16 cellular contexts compared by ENCODE assay signal in the genomic region with DNA sequence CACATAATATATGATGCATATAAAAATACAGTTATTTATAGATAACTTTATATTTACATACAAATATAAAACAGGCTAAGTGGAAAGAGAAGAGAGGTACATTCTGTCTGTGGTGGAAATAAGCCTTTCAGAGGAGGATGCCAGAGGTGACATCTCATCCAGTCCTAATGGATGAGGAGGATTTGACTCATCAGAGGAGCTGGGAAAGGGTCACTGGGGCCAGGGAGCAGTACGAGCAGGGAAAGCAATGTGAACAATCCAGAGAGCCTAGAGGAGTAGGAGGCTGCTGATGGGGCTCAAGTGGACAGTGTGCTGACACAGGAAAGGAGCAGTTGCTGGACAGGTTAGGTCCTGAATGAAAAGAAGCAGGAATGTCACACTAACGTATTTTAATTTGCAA. TPM values are rescaled to one million over a fixed set of nuclear protein-coding genes. Genes with fewer than 3 reads are reported as not detected.
DNase-seq lines count a peak whose midpoint lies in the region; ATAC-seq and TF ChIP-seq lines count a peak whose summit lies in the region.
"Had no signal": no experiment of that assay in that cellular context is flagged by ENCODE, and none has a peak within 500 bp of the region (broad histone marks: within the 10 kb centered on the region; RNA-seq: fewer than 3 reads in every experiment).

No MANE protein-coding gene starts in this region.

- ATAC-seq in Panc1 (peak; percentile 89), HG03342 (IDR thresholded peaks at IDR 0.05; ENCODE audit: unreplicated experiment) (no peak)
- ATAC-seq: stimulated activated memory B cell treated with anti-CD40 and anti-IgM and Interleukin-4, amounts not matched to agents 10 μg/mL and 1 μg/mL and 100 μg/mL, for 72 hours had no signal

- H3K27ac ChIP-seq in Panc1 (ENCODE audit: low read length) (no peak overlapping the region), mesodermal cell (ENCODE audit: low read depth, low read length, severe bottlenecking) (peak overlapping the region; percentile 44)
- H3K27ac ChIP-seq: neutrophil had no signal

- intact Hi-C loops in Panc1 (cut with micrococcal nuclease; ENCODE audit: unreplicated experiment), result no loop called here

- in situ Hi-C loops in Panc1 (cut with HindIII; ENCODE audit: low pct_unique_long_range_greater_than_20kb, low sequenced_read_pairs), result no loop called here

- H3K4me3 ChIP-seq in BJ (ENCODE audit: low read depth, low read length) (no peak overlapping the region), Panc1 (ENCODE audit: low read depth in 2 of 2, low read length in 2 of 2) (no peak overlapping the region), mesodermal cell (ENCODE audit: extremely low read depth, insufficient read depth, low read length, poor library complexity, severe bottlenecking) (no peak overlapping the region)

- POLR2A ChIA-PET in BJ (lab: Charles Lee) (no interaction called here), Panc1 (lab: Charles Lee) (no interaction called here)

- DNase-seq in BJ (ENCODE audit: low read depth) (peak; percentile 35), Panc1 (ENCODE audit: low read depth, low spot score) (no peak), dermis microvascular lymphatic vessel endothelial cell (ENCODE audit: low read depth in 2 of 2) (peak; percentile 65 to 83), D341Med (ENCODE audit: low spot score) (no peak)
- no peak for DNase-seq in effector CD4-positive, alpha-beta T cell
- no peak for DNase-seq in stimulated activated CD4-positive, alpha-beta T cell treated with anti-CD3 and anti-CD28 coated beads, Interleukin-4, amount 100 ng/mL, for 1 hour
- DNase-seq: activated CD4-positive, alpha-beta T cell treated with anti-CD3 and anti-CD28 coated beads, Interleukin-2, amount 10 ng/mL, durations not matched to agents 24 days and 14 days; activated effector memory CD4-positive, alpha-beta T cell treated with anti-CD3 and anti-CD28 coated beads, Interleukin-2, amount 50 U/mL, for 16 hours; C1 segment of cervical spinal cord; GDM1; glutamatergic neuron; stimulated activated CD4-positive, alpha-beta T cell treated with anti-CD3 and anti-CD28 coated beads, Interleukin-1b, Interleukin-23, amount 100 ng/mL, for 48 hours had no signal

- TF ChIP-seq CTCF in BJ (IDR thresholded peaks at IDR 0.05; ENCODE audit: insufficient read depth, low read depth, low read length) (no peak), Panc1 (IDR thresholded peaks at IDR 0.05) (no peak)

- H3K9me3 ChIP-seq in Panc1 (ENCODE audit: control insufficient read depth, insufficient read depth, low read depth, low read length) (no peaks in the 10 kb centered on the region), mesodermal cell (ENCODE audit: control insufficient read depth, low read length) (no peaks in the 10 kb centered on the region)
- H3K9me3 ChIP-seq: neutrophil had no signal

- H3K27me3 ChIP-seq in BJ (ENCODE audit: control insufficient read depth, insufficient read depth, low read length) (no peaks in the 10 kb centered on the region), Panc1 (ENCODE audit: control insufficient read depth, insufficient read depth, low read length) (no peaks in the 10 kb centered on the region)
- H3K27me3 ChIP-seq: neutrophil had no signal

- H3K36me3 ChIP-seq in BJ (ENCODE audit: control insufficient read depth, insufficient read depth, low read length) (no peaks in the 10 kb centered on the region), Panc1 (ENCODE audit: control insufficient read depth, insufficient read depth, low read length) (no peaks in the 10 kb centered on the region), mesodermal cell (ENCODE audit: control insufficient read depth, insufficient read depth, low read length) (no peaks in the 10 kb centered on the region)
- H3K36me3 ChIP-seq: neutrophil had no signal

- BruUV-seq in Panc1 (replicated peaks; lab: Mats Ljungman, UMichigan), result no TSS peak

- CTCF ChIA-PET in BJ (lab: Yijun Ruan, JAX) (no interaction called here), Panc1 (lab: Charles Lee) (no interaction called here)

- peaks cover 3% of the 10 kb centered on the region; the same call in 1 of the 2 replicates for H3K4me1 ChIP-seq in Panc1 (ENCODE audit: control insufficient read depth, insufficient read depth, low read length)
- H3K4me1 ChIP-seq in mesodermal cell (ENCODE audit: control insufficient read depth, insufficient read depth, low read length, poor library complexity, severe bottlenecking), result peaks cover 32% of the 10 kb centered on the region

- WGBS in mesodermal cell (ENCODE audit: insufficient coverage in 2 of 2), 2 experiments, result 43 to 52% methylated on average over 1 to 2 of the region's 2 CpGs

RNA-seq across cellular contexts. Expression of a gene that starts 18.6 kb away (rescaled TPM):
- 2.9 and 3.7 TPM in 2 replicates for polyA plus RNA-seq in BJ (2011; rRNA removed)
- polyA minus RNA-seq in BJ (2011; rRNA and poly(A)+ RNA removed), result 4.4 and 4.7 TPM in 2 replicates
- 10.9 TPM for total RNA-seq in Panc1 (2021; ENCODE audit: unreplicated experiment)
- polyA plus RNA-seq in Panc1 (2012; ENCODE audit: insufficient read length), result 5.4 TPM
- total RNA-seq in dermis microvascular lymphatic vessel endothelial cell, result 21.6 and 29.2 TPM in 2 replicates
- polyA plus RNA-seq in mesodermal cell (2013, experiment 1 of 2), result 0.11 TPM
- 0.05 TPM for polyA plus RNA-seq in mesodermal cell (2013, experiment 2 of 2)
- total RNA-seq: activated CD4-positive, alpha-beta T cell treated with anti-CD3 and anti-CD28 coated beads, Interleukin-2, amount 10 ng/mL, durations not matched to agents 24 days and 14 days had no signal

RNA-seq across cellular contexts. Expression of a gene that starts 54.7 kb away (rescaled TPM):
- polyA plus RNA-seq in BJ (2011; rRNA removed), result 73.7 and 93.7 TPM in 2 replicates
- polyA minus RNA-seq in BJ (2011; rRNA and poly(A)+ RNA removed), result 54.7 and 59.0 TPM in 2 replicates
- total RNA-seq in Panc1 (2021; ENCODE audit: unreplicated experiment) (14.3 TPM), dermis microvascular lymphatic vessel endothelial cell (9.8 and 14.2 TPM in 2 replicates)
- 10.1 TPM for polyA plus RNA-seq in Panc1 (2012; ENCODE audit: insufficient read length)
- 0.15 TPM for polyA plus RNA-seq in mesodermal cell (2013, experiment 1 of 2)
- not detected for polyA plus RNA-seq in mesodermal cell (2013, experiment 2 of 2)
- total RNA-seq: activated CD4-positive, alpha-beta T cell treated with anti-CD3 and anti-CD28 coated beads, Interleukin-2, amount 10 ng/mL, durations not matched to agents 24 days and 14 days had no signal

Comparison
In these comparisons a context has a peak if more than half of its experiments do, and no peak if none do; other contexts are left out.
1. DNase-seq: peak in BJ (single experiment) and dermis microvascular lymphatic vessel endothelial cell (2 of 2); none in Panc1 (single experiment), effector CD4-positive, alpha-beta T cell (single experiment), D341Med (single experiment) and stimulated activated CD4-positive, alpha-beta T cell treated with anti-CD3 and anti-CD28 coated beads, Interleukin-4, amount 100 ng/mL, for 1 hour (single experiment).